11 cellular contexts compared by ENCODE assay signal in the genomic region with DNA sequence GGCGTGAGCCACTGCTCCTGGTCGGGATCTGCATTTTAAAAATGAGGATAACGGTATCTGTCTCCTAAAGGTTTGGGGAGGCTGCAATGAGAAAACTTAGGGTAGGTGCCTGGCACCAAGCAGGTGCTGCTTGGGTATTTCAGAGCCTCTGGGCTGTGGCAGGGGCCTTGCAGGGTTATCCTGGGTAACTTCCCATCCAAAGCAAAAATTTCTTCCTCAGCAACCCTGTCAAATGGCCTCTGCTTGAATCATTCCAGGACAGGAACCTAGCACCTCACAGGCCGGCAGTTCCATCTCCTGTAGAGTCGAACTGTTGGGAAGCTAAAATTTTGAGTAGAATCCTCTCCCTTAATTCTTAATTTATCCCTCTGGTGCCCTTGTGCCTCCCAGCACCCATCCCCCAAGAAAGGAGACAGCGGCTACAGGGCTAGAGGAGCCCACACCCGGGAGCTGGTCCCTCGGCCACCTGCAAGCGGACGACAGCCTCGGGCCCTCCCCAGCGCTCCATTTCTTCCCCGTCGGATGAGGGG. TPM values are rescaled to one million over a fixed set of nuclear protein-coding genes. Genes with fewer than 3 reads are reported as not detected.
DNase-seq lines count a peak whose midpoint lies in the region; ATAC-seq and TF ChIP-seq lines count a peak whose summit lies in the region.
"Had no signal": no experiment of that assay in that cellular context is flagged by ENCODE, and none has a peak within 500 bp of the region (broad histone marks: within the 10 kb centered on the region; RNA-seq: fewer than 3 reads in every experiment).

No MANE protein-coding gene starts in this region.

- peaks cover 28% of the 10 kb centered on the region for H3K27me3 Mint-ChIP-seq in activated CD4-positive, alpha-beta memory T cell treated with anti-CD3 and anti-CD28 coated beads for 36 hours
- H3K27me3 Mint-ChIP-seq in activated CD4-positive, alpha-beta memory T cell treated with anti-CD3 and anti-CD28 coated beads, Interleukin-2, amount 10 ng/mL, durations not matched to agents 7 days and 5 days, result peaks cover 57% of the 10 kb centered on the region
- H3K27me3 Mint-ChIP-seq in activated T-helper 2 cell treated with anti-CD3 and anti-CD28 coated beads, Interferon-gamma antibody, Interleukin-2, Interleukin-4, amounts not matched to agents 10 μg/mL and 5 μg/mL and 100 μg/mL, durations not matched to agents 14 hours and 24 hours and 36 hours (ENCODE audit: low read depth), result peaks cover 37% of the 10 kb centered on the region

- peaks cover 11 to 21% (median 17%) of the 10 kb centered on the region in 4 donors for H3K4me1 ChIP-seq in stomach

- no peak overlapping the region for H3K27ac ChIP-seq in stomach
- H3K27ac ChIP-seq: pancreas had no signal

- DNase-seq in activated CD4-positive, alpha-beta memory T cell treated with anti-CD3 and anti-CD28 coated beads for 36 hours, result no peak
- DNase-seq in activated CD4-positive, alpha-beta memory T cell treated with anti-CD3 and anti-CD28 coated beads, Interleukin-2, amount 10 ng/mL, durations not matched to agents 7 days and 5 days, result no peak
- no peak for DNase-seq in activated T-helper 2 cell treated with anti-CD3 and anti-CD28 coated beads, Interferon-gamma antibody, Interleukin-2, Interleukin-4, amounts not matched to agents 10 μg/mL and 5 μg/mL and 100 μg/mL, durations not matched to agents 14 hours and 24 hours and 36 hours (ENCODE audit: low spot score)
- DNase-seq in stomach (no peak), activated gamma-delta T cell treated with Interleukin-2 at 50 U/mL for 16 hours (no peak)

- TF ChIP-seq EP300 in stomach (IDR thresholded peaks at IDR 0.05), result no peak

- H3K9me3 Mint-ChIP-seq in activated CD4-positive, alpha-beta memory T cell treated with anti-CD3 and anti-CD28 coated beads for 36 hours, result no peaks in the 10 kb centered on the region
- H3K9me3 Mint-ChIP-seq in activated CD4-positive, alpha-beta memory T cell treated with anti-CD3 and anti-CD28 coated beads, Interleukin-2, amount 10 ng/mL, durations not matched to agents 7 days and 5 days, result no peaks in the 10 kb centered on the region
- no peaks in the 10 kb centered on the region for H3K9me3 Mint-ChIP-seq in activated T-helper 2 cell treated with anti-CD3 and anti-CD28 coated beads, Interferon-gamma antibody, Interleukin-2, Interleukin-4, amounts not matched to agents 10 μg/mL and 5 μg/mL and 100 μg/mL, durations not matched to agents 14 hours and 24 hours and 36 hours
- H3K9me3 Mint-ChIP-seq: dendritic cell treated with granulocyte-macrophage colony-stimulating factor and Interleukin-4, amounts not matched to agents 40 ng/mL and 50 ng/mL, for 4 days had no signal

- no peak overlapping the region for H3K27ac Mint-ChIP-seq in activated CD4-positive, alpha-beta memory T cell treated with anti-CD3 and anti-CD28 coated beads for 36 hours
- no peak overlapping the region for H3K27ac Mint-ChIP-seq in activated CD4-positive, alpha-beta memory T cell treated with anti-CD3 and anti-CD28 coated beads, Interleukin-2, amount 10 ng/mL, durations not matched to agents 7 days and 5 days
- no peak overlapping the region for H3K27ac Mint-ChIP-seq in activated T-helper 2 cell treated with anti-CD3 and anti-CD28 coated beads, Interferon-gamma antibody, Interleukin-2, Interleukin-4, amounts not matched to agents 10 μg/mL and 5 μg/mL and 100 μg/mL, durations not matched to agents 14 hours and 24 hours and 36 hours
- H3K27ac Mint-ChIP-seq: dendritic cell treated with granulocyte-macrophage colony-stimulating factor and Interleukin-4, amounts not matched to agents 40 ng/mL and 50 ng/mL, for 4 days had no signal

- TF ChIP-seq CTCF in stomach (IDR thresholded peaks at IDR 0.05), result no peak

- no peaks in the 10 kb centered on the region for H3K9me3 ChIP-seq in iPS-18c (ENCODE audit: control insufficient read depth, insufficient read depth, low read length)
- H3K9me3 ChIP-seq in stomach, result no peaks in the 10 kb centered on the region
- H3K9me3 ChIP-seq: pancreas had no signal

- intact Hi-C loops in activated CD4-positive, alpha-beta memory T cell treated with anti-CD3 and anti-CD28 coated beads for 36 hours (cut with micrococcal nuclease), result no loop called here
- intact Hi-C loops in activated T-helper 2 cell treated with anti-CD3 and anti-CD28 coated beads, Interferon-gamma antibody, Interleukin-2, Interleukin-4, amounts not matched to agents 10 μg/mL and 5 μg/mL and 100 μg/mL, durations not matched to agents 14 hours and 24 hours and 36 hours (cut with micrococcal nuclease), result no loop called here
- intact Hi-C loops in stomach (cut with DNase I; ENCODE audit: low total_unique reads), result no loop called here

- peaks cover 10 to 39% (median 24%) of the 10 kb centered on the region in 3 donors for H3K27me3 ChIP-seq in stomach

- no peaks in the 10 kb centered on the region for H3K36me3 Mint-ChIP-seq in activated CD4-positive, alpha-beta memory T cell treated with anti-CD3 and anti-CD28 coated beads for 36 hours
- no peaks in the 10 kb centered on the region for H3K36me3 Mint-ChIP-seq in activated CD4-positive, alpha-beta memory T cell treated with anti-CD3 and anti-CD28 coated beads, Interleukin-2, amount 10 ng/mL, durations not matched to agents 7 days and 5 days (ENCODE audit: low read depth)
- H3K36me3 Mint-ChIP-seq in activated T-helper 2 cell treated with anti-CD3 and anti-CD28 coated beads, Interferon-gamma antibody, Interleukin-2, Interleukin-4, amounts not matched to agents 10 μg/mL and 5 μg/mL and 100 μg/mL, durations not matched to agents 14 hours and 24 hours and 36 hours (ENCODE audit: low read depth), result no peaks in the 10 kb centered on the region

- ATAC-seq in GM19035 (IDR thresholded peaks at IDR 0.05; ENCODE audit: unreplicated experiment), result no peak
- ATAC-seq in GM18511 (IDR thresholded peaks at IDR 0.05; ENCODE audit: unreplicated experiment), result no peak

- peak overlapping the region; percentile 23 for H3K4me3 Mint-ChIP-seq in activated CD4-positive, alpha-beta memory T cell treated with anti-CD3 and anti-CD28 coated beads for 36 hours
- no peak overlapping the region for H3K4me3 Mint-ChIP-seq in activated CD4-positive, alpha-beta memory T cell treated with anti-CD3 and anti-CD28 coated beads, Interleukin-2, amount 10 ng/mL, durations not matched to agents 7 days and 5 days
- peak overlapping the region; percentile 62 for H3K4me3 Mint-ChIP-seq in activated T-helper 2 cell treated with anti-CD3 and anti-CD28 coated beads, Interferon-gamma antibody, Interleukin-2, Interleukin-4, amounts not matched to agents 10 μg/mL and 5 μg/mL and 100 μg/mL, durations not matched to agents 14 hours and 24 hours and 36 hours (ENCODE audit: low read depth)

- no peaks in the 10 kb centered on the region for H3K36me3 ChIP-seq in stomach
- H3K36me3 ChIP-seq: pancreas had no signal

- H3K4me1 Mint-ChIP-seq in activated CD4-positive, alpha-beta memory T cell treated with anti-CD3 and anti-CD28 coated beads for 36 hours (ENCODE audit: low read depth), result peaks cover 14% of the 10 kb centered on the region
- H3K4me1 Mint-ChIP-seq in activated CD4-positive, alpha-beta memory T cell treated with anti-CD3 and anti-CD28 coated beads, Interleukin-2, amount 10 ng/mL, durations not matched to agents 7 days and 5 days, result peaks cover 7% of the 10 kb centered on the region
- H3K4me1 Mint-ChIP-seq in activated T-helper 2 cell treated with anti-CD3 and anti-CD28 coated beads, Interferon-gamma antibody, Interleukin-2, Interleukin-4, amounts not matched to agents 10 μg/mL and 5 μg/mL and 100 μg/mL, durations not matched to agents 14 hours and 24 hours and 36 hours (ENCODE audit: low read depth), result peaks cover 8% of the 10 kb centered on the region

- POLR2A ChIA-PET in activated CD4-positive, alpha-beta memory T cell treated with anti-CD3 and anti-CD28 coated beads for 36 hours (lab: Charles Lee), result no interaction called here
- POLR2A ChIA-PET in activated CD4-positive, alpha-beta memory T cell treated with anti-CD3 and anti-CD28 coated beads, Interleukin-2, amount 10 ng/mL, durations not matched to agents 7 days and 5 days (lab: Charles Lee), result no interaction called here

- CTCF ChIA-PET in activated CD4-positive, alpha-beta memory T cell treated with anti-CD3 and anti-CD28 coated beads for 36 hours (lab: Charles Lee), result no interaction called here
- CTCF ChIA-PET in activated CD4-positive, alpha-beta memory T cell treated with anti-CD3 and anti-CD28 coated beads, Interleukin-2, amount 10 ng/mL, durations not matched to agents 7 days and 5 days (lab: Charles Lee), result no interaction called here

- TF ChIP-seq POLR2A in stomach (IDR thresholded peaks at IDR 0.05), result no peak

- H3K4me3 ChIP-seq in iPS-18c (ENCODE audit: insufficient read depth, low read depth, low read length) (peak overlapping the region; percentile 52), stomach (peak overlapping the region; percentile 44 to 58 (median 50))

- WGBS in stomach, 5 donors, result 23 to 26% (median 26%) methylated on average over 12 to 14 of the region's 14 CpGs

RNA-seq across cellular contexts. Expression of a gene that starts 0.9 kb away (rescaled TPM):
- 1 to 10 TPM; 2.7 to 2.9 TPM for total RNA-seq in activated CD4-positive, alpha-beta memory T cell treated with anti-CD3 and anti-CD28 coated beads for 36 hours
- 1 to 10 TPM in 1 of 2 experiments, under 1 TPM in 1; 0.75 to 1.2 TPM for total RNA-seq in activated CD4-positive, alpha-beta memory T cell treated with anti-CD3 and anti-CD28 coated beads, Interleukin-2, amount 10 ng/mL, durations not matched to agents 7 days and 5 days
- total RNA-seq in activated T-helper 2 cell treated with anti-CD3 and anti-CD28 coated beads, Interferon-gamma antibody, Interleukin-2, Interleukin-4, amounts not matched to agents 10 μg/mL and 5 μg/mL and 100 μg/mL, durations not matched to agents 14 hours and 24 hours and 36 hours, result 8.1 and 9.0 TPM in 2 replicates
- total RNA-seq in stomach, result 1 to 10 TPM in 3 of 5 donors, not detected in 2; 1.4 to 4.1 (median 2.6) TPM
- 1 to 10 TPM; 2.3 to 3.2 (median 2.4) TPM for polyA plus RNA-seq in stomach

RNA-seq across cellular contexts. Expression of a gene that starts 5.6 kb away (rescaled TPM):
- under 1 TPM; 0.29 to 0.76 TPM for total RNA-seq in activated CD4-positive, alpha-beta memory T cell treated with anti-CD3 and anti-CD28 coated beads for 36 hours
- total RNA-seq in activated CD4-positive, alpha-beta memory T cell treated with anti-CD3 and anti-CD28 coated beads, Interleukin-2, amount 10 ng/mL, durations not matched to agents 7 days and 5 days, result under 1 TPM; 0.13 to 0.20 TPM
- 1.2 and 1.5 TPM in 2 replicates for total RNA-seq in activated T-helper 2 cell treated with anti-CD3 and anti-CD28 coated beads, Interferon-gamma antibody, Interleukin-2, Interleukin-4, amounts not matched to agents 10 μg/mL and 5 μg/mL and 100 μg/mL, durations not matched to agents 14 hours and 24 hours and 36 hours
- total RNA-seq in stomach, result not detected
- polyA plus RNA-seq in stomach, result under 1 TPM in 2 of 3 donors, not detected in 1; 0.23 to 0.75 TPM

RNA-seq across cellular contexts. Expression of a gene that starts 16.4 kb away (rescaled TPM):
- 10 to 100 TPM; 64.7 to 65.4 TPM for total RNA-seq in activated CD4-positive, alpha-beta memory T cell treated with anti-CD3 and anti-CD28 coated beads for 36 hours
- total RNA-seq in activated CD4-positive, alpha-beta memory T cell treated with anti-CD3 and anti-CD28 coated beads, Interleukin-2, amount 10 ng/mL, durations not matched to agents 7 days and 5 days, result 10 to 100 TPM; 67.4 to 72.7 TPM
- 79.8 and 82.6 TPM in 2 replicates for total RNA-seq in activated T-helper 2 cell treated with anti-CD3 and anti-CD28 coated beads, Interferon-gamma antibody, Interleukin-2, Interleukin-4, amounts not matched to agents 10 μg/mL and 5 μg/mL and 100 μg/mL, durations not matched to agents 14 hours and 24 hours and 36 hours
- total RNA-seq in stomach, result 100 to 1,000 TPM in 1 of 5 donors, 10 to 100 TPM in 4; 14.2 to 107 (median 29.4) TPM
- 10 to 100 TPM; 37.3 to 48.4 (median 44.6) TPM for polyA plus RNA-seq in stomach

RNA-seq across cellular contexts. Expression of a gene that starts 21.1 kb away (rescaled TPM):
- not detected for total RNA-seq in activated CD4-positive, alpha-beta memory T cell treated with anti-CD3 and anti-CD28 coated beads for 36 hours
- total RNA-seq in activated CD4-positive, alpha-beta memory T cell treated with anti-CD3 and anti-CD28 coated beads, Interleukin-2, amount 10 ng/mL, durations not matched to agents 7 days and 5 days, result not detected
- total RNA-seq in activated T-helper 2 cell treated with anti-CD3 and anti-CD28 coated beads, Interferon-gamma antibody, Interleukin-2, Interleukin-4, amounts not matched to agents 10 μg/mL and 5 μg/mL and 100 μg/mL, durations not matched to agents 14 hours and 24 hours and 36 hours, result not detected in 2 replicates
- total RNA-seq in stomach, result not detected
- not detected for polyA plus RNA-seq in stomach
- total RNA-seq: pancreas; T-helper 2 cell treated with Interferon-gamma antibody and Interleukin-4, amounts not matched to agents 100 ng/mL and 5 ng/mL, for 36 hours had no signal
- polyA plus RNA-seq: pancreas had no signal

RNA-seq across cellular contexts. Expression of a gene that starts 30.7 kb away (rescaled TPM):
- not detected for total RNA-seq in activated CD4-positive, alpha-beta memory T cell treated with anti-CD3 and anti-CD28 coated beads for 36 hours
- not detected for total RNA-seq in activated CD4-positive, alpha-beta memory T cell treated with anti-CD3 and anti-CD28 coated beads, Interleukin-2, amount 10 ng/mL, durations not matched to agents 7 days and 5 days
- not detected in 2 replicates for total RNA-seq in activated T-helper 2 cell treated with anti-CD3 and anti-CD28 coated beads, Interferon-gamma antibody, Interleukin-2, Interleukin-4, amounts not matched to agents 10 μg/mL and 5 μg/mL and 100 μg/mL, durations not matched to agents 14 hours and 24 hours and 36 hours
- total RNA-seq in stomach, result not detected
- under 1 TPM in 1 of 3 donors, not detected in 2; 0.03 TPM for polyA plus RNA-seq in stomach
- total RNA-seq: T-helper 2 cell treated with Interferon-gamma antibody and Interleukin-4, amounts not matched to agents 100 ng/mL and 5 ng/mL, for 36 hours had no signal
- polyA plus RNA-seq: pancreas had no signal
